ENCODE assay signal across 30 cellular contexts in genomic region chr10:32393942-32394341, GRCh38.
"Had no signal": no experiment of that assay in that cellular context is flagged by ENCODE, and none has a peak within 500 bp of the region (broad histone marks: within the 10 kb centered on the region; RNA-seq: fewer than 3 reads in every experiment).

No MANE protein-coding gene starts in this region.

- H3K9me3 Mint-ChIP-seq: activated CD4-positive, alpha-beta T cell treated with anti-CD3 and anti-CD28 coated beads, Interleukin-2, amount 10 ng/mL, durations not matched to agents 7 days and 5 days; activated naive CD4-positive, alpha-beta T cell treated with anti-CD3 and anti-CD28 coated beads, Interleukin-2, amount 50 U/mL, for 24 hours; activated naive CD8-positive, alpha-beta T cell treated with anti-CD3 and anti-CD28 coated beads, Interleukin-2, amount 50 U/mL, for 24 hours; activated T-helper 2 cell treated with anti-CD3 and anti-CD28 coated beads, Interferon-gamma antibody, Interleukin-2, Interleukin-4, amounts not matched to agents 10 μg/mL and 5 μg/mL and 100 μg/mL, durations not matched to agents 14 hours and 24 hours and 36 hours; nephron progenitor cell; stimulated activated naive CD8-positive, alpha-beta T cell treated with anti-CD3 and anti-CD28 coated beads, Interleukin-15, Interleukin-2, amounts not matched to agents 100 ng/mL and 50 ng/mL, for 24 hours had no signal

- H3K4me3 ChIP-seq: body of pancreas, esophagus squamous epithelium, gastrocnemius medialis, hepatocyte, ovary, psoas muscle, right atrium auricular region, thyroid gland had no signal

- H3K27ac Mint-ChIP-seq: activated CD4-positive, alpha-beta memory T cell treated with anti-CD3 and anti-CD28 coated beads, Interleukin-2, amount 10 ng/mL, durations not matched to agents 7 days and 5 days; activated CD4-positive, alpha-beta T cell treated with anti-CD3 and anti-CD28 coated beads, Interleukin-2, amount 10 ng/mL, durations not matched to agents 7 days and 5 days; activated naive CD4-positive, alpha-beta T cell treated with anti-CD3 and anti-CD28 coated beads, Interleukin-2, amount 50 U/mL, for 24 hours; activated naive CD8-positive, alpha-beta T cell treated with anti-CD3 and anti-CD28 coated beads, Interleukin-2, amount 50 U/mL, for 24 hours; activated T-helper 2 cell treated with anti-CD3 and anti-CD28 coated beads, Interferon-gamma antibody, Interleukin-2, Interleukin-4, amounts not matched to agents 10 μg/mL and 5 μg/mL and 100 μg/mL, durations not matched to agents 14 hours and 24 hours and 36 hours; naive B cell; nephron progenitor cell; stimulated activated naive CD8-positive, alpha-beta T cell treated with anti-CD3 and anti-CD28 coated beads, Interleukin-15, Interleukin-2, amounts not matched to agents 100 ng/mL and 50 ng/mL, for 24 hours; T-helper 17 cell had no signal

- H3K4me3 Mint-ChIP-seq: activated CD4-positive, alpha-beta memory T cell treated with anti-CD3 and anti-CD28 coated beads, Interleukin-2, amount 10 ng/mL, durations not matched to agents 7 days and 5 days; activated CD4-positive, alpha-beta T cell treated with anti-CD3 and anti-CD28 coated beads, Interleukin-2, amount 10 ng/mL, durations not matched to agents 7 days and 5 days; activated naive CD4-positive, alpha-beta T cell treated with anti-CD3 and anti-CD28 coated beads, Interleukin-2, amount 50 U/mL, for 24 hours; activated naive CD8-positive, alpha-beta T cell treated with anti-CD3 and anti-CD28 coated beads, Interleukin-2, amount 50 U/mL, for 24 hours; naive B cell; nephron progenitor cell; stimulated activated naive CD8-positive, alpha-beta T cell treated with anti-CD3 and anti-CD28 coated beads, Interleukin-15, Interleukin-2, amounts not matched to agents 100 ng/mL and 50 ng/mL, for 24 hours; T-helper 17 cell had no signal

- ATAC-seq: activated naive CD8-positive, alpha-beta T cell treated with anti-CD3 and anti-CD28 coated beads, Interleukin-2, amount 50 U/mL, for 24 hours; body of pancreas; gastrocnemius medialis; left cardiac atrium; left ventricle myocardium superior; psoas muscle; T-helper 17 cell had no signal

- H3K27me3 ChIP-seq: body of pancreas, esophagus squamous epithelium, gastrocnemius medialis, hepatocyte, neutrophil, ovary, right atrium auricular region, thyroid gland had no signal

- H3K36me3 ChIP-seq: esophagus squamous epithelium, gastrocnemius medialis, neutrophil, ovary, right atrium auricular region, thyroid gland had no signal

- H3K4me1 ChIP-seq: body of pancreas, esophagus squamous epithelium, gastrocnemius medialis, right atrium auricular region, thyroid gland had no signal

- H3K27ac ChIP-seq: body of pancreas, esophagus squamous epithelium, gastrocnemius medialis, hepatocyte, neutrophil, ovary, psoas muscle, right atrium auricular region had no signal

- H3K4me2 ChIP-seq: hepatocyte had no signal

- H3K27me3 Mint-ChIP-seq: activated CD4-positive, alpha-beta memory T cell treated with anti-CD3 and anti-CD28 coated beads, Interleukin-2, amount 10 ng/mL, durations not matched to agents 7 days and 5 days; activated CD4-positive, alpha-beta T cell treated with anti-CD3 and anti-CD28 coated beads, Interleukin-2, amount 10 ng/mL, durations not matched to agents 7 days and 5 days; activated naive CD4-positive, alpha-beta T cell treated with anti-CD3 and anti-CD28 coated beads, Interleukin-2, amount 50 U/mL, for 24 hours; activated naive CD8-positive, alpha-beta T cell treated with anti-CD3 and anti-CD28 coated beads, Interleukin-2, amount 50 U/mL, for 24 hours; stimulated activated naive CD8-positive, alpha-beta T cell treated with anti-CD3 and anti-CD28 coated beads, Interleukin-15, Interleukin-2, amounts not matched to agents 100 ng/mL and 50 ng/mL, for 24 hours; T-helper 17 cell had no signal

- DNase-seq: activated CD4-positive, alpha-beta memory T cell treated with anti-CD3 and anti-CD28 coated beads, Interleukin-2, amount 10 ng/mL, durations not matched to agents 7 days and 5 days; activated CD4-positive, alpha-beta T cell treated with anti-CD3 and anti-CD28 coated beads, Interleukin-2, amount 10 ng/mL, durations not matched to agents 7 days and 5 days; activated CD4-positive, CD25-positive, alpha-beta regulatory T cell treated with anti-CD3 and anti-CD28 coated beads, Interleukin-2, amount 50 U/mL, for 72 hours; activated naive CD8-positive, alpha-beta T cell treated with anti-CD3 and anti-CD28 coated beads, Interleukin-2, amount 50 U/mL, for 24 hours; activated T-cell treated with anti-CD3 and anti-CD28 coated beads, Interleukin-2, amount 50 U/mL, for 48 hours; amygdala; body of pancreas; dermis blood vessel endothelial cell; effector CD4-positive, alpha-beta T cell; esophagus squamous epithelium; gastrocnemius medialis; islet precursor cell; left cardiac atrium; left ventricle myocardium superior; mammary epithelial cell; naive B cell; nephron progenitor cell; ovary; psoas muscle; stimulated activated CD4-positive, alpha-beta T cell treated with anti-CD3 and anti-CD28 coated beads, Interleukin-2, amount 100 ng/mL, for 48 hours; substantia nigra; T-helper 17 cell; T1000; thyroid gland had no signal

- H3K36me3 Mint-ChIP-seq: activated naive CD4-positive, alpha-beta T cell treated with anti-CD3 and anti-CD28 coated beads, Interleukin-2, amount 50 U/mL, for 24 hours; naive B cell had no signal

- H3K9me3 ChIP-seq: body of pancreas, esophagus squamous epithelium, gastrocnemius medialis, neutrophil, ovary, psoas muscle, right atrium auricular region, thyroid gland had no signal

- H3K79me2 ChIP-seq: hepatocyte had no signal

- H3K4me1 Mint-ChIP-seq: activated CD4-positive, alpha-beta memory T cell treated with anti-CD3 and anti-CD28 coated beads, Interleukin-2, amount 10 ng/mL, durations not matched to agents 7 days and 5 days; activated CD4-positive, alpha-beta T cell treated with anti-CD3 and anti-CD28 coated beads, Interleukin-2, amount 10 ng/mL, durations not matched to agents 7 days and 5 days; activated naive CD8-positive, alpha-beta T cell treated with anti-CD3 and anti-CD28 coated beads, Interleukin-2, amount 50 U/mL, for 24 hours; naive B cell; nephron progenitor cell; T-helper 17 cell had no signal

- H2AFZ ChIP-seq: hepatocyte had no signal
